Comparison of ENCODE assay signal across 11 cellular contexts in the genomic region with DNA sequence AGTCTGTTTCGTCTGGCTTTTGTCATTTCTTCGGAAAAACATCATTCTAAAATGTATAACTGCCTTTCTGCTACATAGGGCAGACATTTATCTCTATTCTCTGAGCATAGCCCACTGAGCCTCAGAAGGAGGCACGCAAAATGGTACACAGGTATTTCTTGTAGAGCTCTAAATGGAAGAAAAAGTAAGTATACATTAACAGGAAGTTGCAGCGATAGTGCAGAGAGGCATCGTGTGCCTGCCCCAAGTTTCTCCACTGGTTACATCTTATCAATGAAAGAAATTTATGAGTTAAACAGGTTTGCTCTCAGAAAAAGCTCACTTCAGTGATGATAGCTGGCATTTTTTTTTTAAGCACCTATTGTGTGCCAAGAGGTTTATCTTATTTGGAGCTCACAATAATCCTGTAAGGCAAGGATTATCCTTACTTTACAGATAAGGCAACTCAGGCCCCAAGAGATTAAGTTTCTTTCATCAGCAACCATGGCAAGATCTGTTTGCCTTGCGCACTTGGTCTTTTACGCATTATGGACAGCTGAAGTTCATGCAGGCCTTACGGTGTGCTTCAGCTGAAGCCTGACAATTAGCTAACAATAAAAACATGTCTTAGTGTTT. TPM values are rescaled to one million over a fixed set of nuclear protein-coding genes. Genes with fewer than 3 reads are reported as not detected.
DNase-seq lines count a peak whose midpoint lies in the region; ATAC-seq and TF ChIP-seq lines count a peak whose summit lies in the region.
"Had no signal": no experiment of that assay in that cellular context is flagged by ENCODE, and none has a peak within 500 bp of the region (broad histone marks: within the 10 kb centered on the region; RNA-seq: fewer than 3 reads in every experiment).

No MANE protein-coding gene starts in this region.

- WGBS in tibial nerve, 2 donors = 77% methylated on average over 8 of the region's 8 CpGs

- H3K4me1 ChIP-seq in left lung = peaks cover 0 to 27% of the 10 kb centered on the region in 2 donors
- H3K4me1 ChIP-seq in tibial nerve = peaks cover 0 to 23% (median 11%) of the 10 kb centered on the region in 4 donors

- no peaks in the 10 kb centered on the region for H3K27me3 Mint-ChIP-seq in activated naive CD8-positive, alpha-beta T cell
- H3K27me3 Mint-ChIP-seq in activated naive CD8-positive, alpha-beta T cell treated with anti-CD3 and anti-CD28 coated beads for 36 hours = peaks cover 5% of the 10 kb centered on the region
- peaks cover 5% of the 10 kb centered on the region for H3K27me3 Mint-ChIP-seq in T-helper 2 cell treated with Interferon-gamma antibody and Interleukin-4, amounts not matched to agents 5 μg/mL and 100 μg/mL, for 36 hours (ENCODE audit: low read depth)

- H3K4me3 ChIP-seq in left lung = peak overlapping the region in 1 of 2 donors; percentile 62
- H3K4me3 ChIP-seq in tibial nerve = no peak overlapping the region

- TF ChIP-seq CTCF in left lung (IDR thresholded peaks at IDR 0.05) (no peak), tibial nerve (IDR thresholded peaks at IDR 0.05) (no peak)

- DNase-seq in activated naive CD8-positive, alpha-beta T cell treated with anti-CD3 and anti-CD28 coated beads for 36 hours = no peak
- DNase-seq in T-helper 2 cell treated with Interferon-gamma antibody and Interleukin-4, amounts not matched to agents 5 μg/mL and 100 μg/mL, for 36 hours (ENCODE audit: low spot score) = no peak
- no peak for DNase-seq in left lung
- no peak for DNase-seq in tibial nerve (ENCODE audit: low spot score in 2 of 2)
- no peak for DNase-seq in AG20443 (ENCODE audit: low spot score)
- DNase-seq: activated gamma-delta T cell, MM.1S had no signal

- H3K4me3 Mint-ChIP-seq in activated naive CD8-positive, alpha-beta T cell = peak overlapping the region; percentile 93
- H3K4me3 Mint-ChIP-seq in activated naive CD8-positive, alpha-beta T cell treated with anti-CD3 and anti-CD28 coated beads for 36 hours = no peak overlapping the region
- H3K4me3 Mint-ChIP-seq in T-helper 2 cell treated with Interferon-gamma antibody and Interleukin-4, amounts not matched to agents 5 μg/mL and 100 μg/mL, for 36 hours = peak overlapping the region; percentile 91

- TF ChIP-seq POLR2A in tibial nerve (IDR thresholded peaks at IDR 0.05) = no peak

- no peaks in the 10 kb centered on the region for H3K27me3 ChIP-seq in left lung
- no peaks in the 10 kb centered on the region for H3K27me3 ChIP-seq in tibial nerve
- H3K27me3 ChIP-seq: SJSA1 had no signal

- H3K9me3 ChIP-seq in left lung = no peaks in the 10 kb centered on the region
- H3K9me3 ChIP-seq in tibial nerve = peaks cover 0 to 2% (median 0%) of the 10 kb centered on the region in 4 donors
- H3K9me3 ChIP-seq: SJSA1 had no signal

- TF ChIP-seq EP300 in tibial nerve (IDR thresholded peaks at IDR 0.05) = no peak

- peaks cover 19% of the 10 kb centered on the region for H3K4me1 Mint-ChIP-seq in activated naive CD8-positive, alpha-beta T cell (ENCODE audit: low read depth)
- H3K4me1 Mint-ChIP-seq in activated naive CD8-positive, alpha-beta T cell treated with anti-CD3 and anti-CD28 coated beads for 36 hours = peaks cover 22% of the 10 kb centered on the region
- H3K4me1 Mint-ChIP-seq in T-helper 2 cell treated with Interferon-gamma antibody and Interleukin-4, amounts not matched to agents 5 μg/mL and 100 μg/mL, for 36 hours (ENCODE audit: low read depth) = peaks cover 39% of the 10 kb centered on the region

- H3K36me3 ChIP-seq in left lung = no peaks in the 10 kb centered on the region
- no peaks in the 10 kb centered on the region for H3K36me3 ChIP-seq in tibial nerve

- H3K27ac Mint-ChIP-seq in activated naive CD8-positive, alpha-beta T cell = peak overlapping the region; percentile 84
- H3K27ac Mint-ChIP-seq in activated naive CD8-positive, alpha-beta T cell treated with anti-CD3 and anti-CD28 coated beads for 36 hours = no peak overlapping the region
- H3K27ac Mint-ChIP-seq in T-helper 2 cell treated with Interferon-gamma antibody and Interleukin-4, amounts not matched to agents 5 μg/mL and 100 μg/mL, for 36 hours = peak overlapping the region; percentile 97

- peaks cover 3% of the 10 kb centered on the region for H3K36me3 Mint-ChIP-seq in activated naive CD8-positive, alpha-beta T cell
- no peaks in the 10 kb centered on the region for H3K36me3 Mint-ChIP-seq in activated naive CD8-positive, alpha-beta T cell treated with anti-CD3 and anti-CD28 coated beads for 36 hours
- H3K36me3 Mint-ChIP-seq in T-helper 2 cell treated with Interferon-gamma antibody and Interleukin-4, amounts not matched to agents 5 μg/mL and 100 μg/mL, for 36 hours (ENCODE audit: low read depth) = peaks cover 30% of the 10 kb centered on the region

- intact Hi-C loops in left lung (cut with DNase I) = no loop called here

- H3K27ac ChIP-seq in left lung (peak overlapping the region; percentile 95 to 97), tibial nerve (peak overlapping the region in 3 of 4 donors; percentile 97 to 99 (median 98))

- H3K9me3 Mint-ChIP-seq in activated naive CD8-positive, alpha-beta T cell (ENCODE audit: low read depth) = peaks cover 8% of the 10 kb centered on the region
- peaks cover 2% of the 10 kb centered on the region for H3K9me3 Mint-ChIP-seq in activated naive CD8-positive, alpha-beta T cell treated with anti-CD3 and anti-CD28 coated beads for 36 hours
- H3K9me3 Mint-ChIP-seq in T-helper 2 cell treated with Interferon-gamma antibody and Interleukin-4, amounts not matched to agents 5 μg/mL and 100 μg/mL, for 36 hours = peaks cover 35% of the 10 kb centered on the region

- ATAC-seq in left lung (no peak), HG02852 (IDR thresholded peaks at IDR 0.05; ENCODE audit: unreplicated experiment) (no peak), HG03039 (IDR thresholded peaks at IDR 0.05; ENCODE audit: unreplicated experiment) (no peak)

RNA-seq across cellular contexts. Expression of gene RCBTB2, which starts 1.2 kb away (rescaled TPM):
- total RNA-seq in activated naive CD8-positive, alpha-beta T cell treated with anti-CD3 and anti-CD28 coated beads for 36 hours = 1 to 10 TPM; 1.9 to 2.4 TPM
- total RNA-seq in left lung = 10 to 100 TPM; 17.1 to 17.2 TPM
- total RNA-seq in tibial nerve = 10 to 100 TPM in 1 of 4 donors, 1 to 10 TPM in 3; 7.0 to 10.6 (median 8.5) TPM
